In genomic region chr6:110547266-110547964, GRCh38 we compare ENCODE assay signal across 1 cellular context.
A peak's percentile ranks its signal among the peaks of the same experiment; 100 is the strongest.
TF ChIP-seq lines count a peak whose summit lies in the region.

No MANE protein-coding gene starts in this region.

TF ChIP-seq in HepG2, 621 proteins besides CTCF, POLR2A, EP300 and RAD21 (continued from another document):
- TF ChIP-seq, protein P1, sequence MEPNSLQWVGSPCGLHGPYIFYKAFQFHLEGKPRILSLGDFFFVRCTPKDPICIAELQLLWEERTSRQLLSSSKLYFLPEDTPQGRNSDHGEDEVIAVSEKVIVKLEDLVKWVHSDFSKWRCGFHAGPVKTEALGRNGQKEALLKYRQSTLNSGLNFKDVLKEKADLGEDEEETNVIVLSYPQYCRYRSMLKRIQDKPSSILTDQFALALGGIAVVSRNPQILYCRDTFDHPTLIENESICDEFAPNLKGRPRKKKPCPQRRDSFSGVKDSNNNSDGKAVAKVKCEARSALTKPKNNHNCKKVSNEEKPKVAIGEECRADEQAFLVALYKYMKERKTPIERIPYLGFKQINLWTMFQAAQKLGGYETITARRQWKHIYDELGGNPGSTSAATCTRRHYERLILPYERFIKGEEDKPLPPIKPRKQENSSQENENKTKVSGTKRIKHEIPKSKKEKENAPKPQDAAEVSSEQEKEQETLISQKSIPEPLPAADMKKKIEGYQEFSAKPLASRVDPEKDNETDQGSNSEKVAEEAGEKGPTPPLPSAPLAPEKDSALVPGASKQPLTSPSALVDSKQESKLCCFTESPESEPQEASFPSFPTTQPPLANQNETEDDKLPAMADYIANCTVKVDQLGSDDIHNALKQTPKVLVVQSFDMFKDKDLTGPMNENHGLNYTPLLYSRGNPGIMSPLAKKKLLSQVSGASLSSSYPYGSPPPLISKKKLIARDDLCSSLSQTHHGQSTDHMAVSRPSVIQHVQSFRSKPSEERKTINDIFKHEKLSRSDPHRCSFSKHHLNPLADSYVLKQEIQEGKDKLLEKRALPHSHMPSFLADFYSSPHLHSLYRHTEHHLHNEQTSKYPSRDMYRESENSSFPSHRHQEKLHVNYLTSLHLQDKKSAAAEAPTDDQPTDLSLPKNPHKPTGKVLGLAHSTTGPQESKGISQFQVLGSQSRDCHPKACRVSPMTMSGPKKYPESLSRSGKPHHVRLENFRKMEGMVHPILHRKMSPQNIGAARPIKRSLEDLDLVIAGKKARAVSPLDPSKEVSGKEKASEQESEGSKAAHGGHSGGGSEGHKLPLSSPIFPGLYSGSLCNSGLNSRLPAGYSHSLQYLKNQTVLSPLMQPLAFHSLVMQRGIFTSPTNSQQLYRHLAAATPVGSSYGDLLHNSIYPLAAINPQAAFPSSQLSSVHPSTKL (CRISPR knock-in tag; IDR thresholded peaks at IDR 0.05): peak; percentile 43; the same call in 1 of the 2 replicates
- TF ChIP-seq ZXDC (CRISPR knock-in tag; IDR thresholded peaks at IDR 0.05) (no peak), SOX13 (IDR thresholded peaks at IDR 0.05) (no peak), SOX13 (CRISPR knock-in tag; conservative IDR thresholded peaks at IDR 0.05 in 1 of 2, IDR thresholded peaks at IDR 0.05 in 1 of 2) (0 out of 4 replicates have a peak, but pooled peaks of 1 of the 2 experiments have one; percentile 13), MED1 (CRISPR knock-in tag; IDR thresholded peaks at IDR 0.05) (0 out of 2 replicates have a peak, but pooled peaks have one; percentile 35), ETV5 (CRISPR knock-in tag; IDR thresholded peaks at IDR 0.05; ENCODE audit: borderline replicate concordance) (peak; percentile 52; the same call in 1 of the 2 replicates), ELF3 (CRISPR knock-in tag; IDR thresholded peaks at IDR 0.05) (peak; percentile 39; the same call in 1 of the 2 replicates), TARDBP (CRISPR knock-in tag; IDR thresholded peaks at IDR 0.05) (no peak), SAP130 (CRISPR knock-in tag; IDR thresholded peaks at IDR 0.05; ENCODE audit: low read depth) (peak; percentile 29; the same call in 1 of the 2 replicates)
